In the genomic region with DNA sequence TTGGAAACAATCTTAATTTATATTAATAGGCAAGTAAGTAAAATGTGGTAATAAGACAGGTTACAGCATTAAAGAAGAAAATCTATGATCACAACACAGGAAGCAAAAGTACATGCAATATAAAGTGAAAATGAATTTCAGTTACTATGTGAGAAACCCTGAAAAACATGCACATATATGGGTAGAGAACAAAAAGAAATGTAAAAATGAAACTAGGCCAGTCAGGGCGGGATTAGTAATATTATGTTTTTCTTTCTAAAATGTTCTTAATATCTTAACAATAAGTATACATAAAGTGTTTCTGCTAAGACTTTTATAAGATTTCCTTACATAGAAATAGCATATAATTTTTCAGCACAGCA, we compare ENCODE assay signal across 10 cellular contexts. TPM values are rescaled to one million over a fixed set of nuclear protein-coding genes. Genes with fewer than 3 reads are reported as not detected.
DNase-seq lines count a peak whose midpoint lies in the region; ATAC-seq, FAIRE-seq and TF ChIP-seq lines count a peak whose summit lies in the region.
"Had no signal": no experiment of that assay in that cellular context is flagged by ENCODE, and none has a peak within 500 bp of the region (broad histone marks: within the 10 kb centered on the region; RNA-seq: fewer than 3 reads in every experiment).

No MANE protein-coding gene starts in this region.

- WGBS in hepatocyte (ENCODE audit: low lambda C conversion rate, missing lambda C conversion rate): 98% methylated on average over 1 of the region's 1 CpG

- no peak for TF ChIP-seq CTCF in D721Med (IDR thresholded peaks at IDR 0.05; ENCODE audit: insufficient read depth, missing control alignments)
- TF ChIP-seq CTCF in fibroblast of lung (conservative IDR thresholded peaks at IDR 0.05 in 1 of 2, IDR thresholded peaks at IDR 0.05 in 1 of 2; ENCODE audit: low read depth in 1 of 2, low read length in 2 of 2): no peak
- TF ChIP-seq CTCF in hepatocyte (IDR thresholded peaks at IDR 0.05; ENCODE audit: poor library complexity): no peak
- TF ChIP-seq CTCF in PC-9 (conservative IDR thresholded peaks at IDR 0.05): no peak

- H3K4me3 ChIP-seq in fibroblast of lung (replicated peaks in 1 of 4; ENCODE audit: control extremely low read depth in 1 of 4, insufficient read depth in 1 of 4, low read depth in 3 of 4, low read length in 4 of 4) (no peak overlapping the region), hepatocyte (no peak overlapping the region), PC-9 (no peak overlapping the region)
- H3K4me3 ChIP-seq: ascending aorta, lung had no signal

- H3K4me1 ChIP-seq in fibroblast of lung (ENCODE audit: control insufficient read depth, extremely low read depth, insufficient read depth, low read length): peaks cover 7% of the 10 kb centered on the region
- no peaks in the 10 kb centered on the region for H3K4me1 ChIP-seq in hepatocyte (ENCODE audit: insufficient read depth)
- no peaks in the 10 kb centered on the region for H3K4me1 ChIP-seq in PC-9 (replicated peaks; ENCODE audit: insufficient read depth)

- DNase-seq in D721Med (ENCODE audit: insufficient read length, low spot score): no peak
- no peak for DNase-seq in fibroblast of lung (ENCODE audit: low read depth in 2 of 2)
- no peak for DNase-seq in RCC 7860 (ENCODE audit: low spot score)
- DNase-seq in hepatocyte (ENCODE audit: low spot score): no peak
- no peak for DNase-seq in NK-92 treated with Interleukin-12 subunit alpha and Interleukin-12 subunit beta, amount 100 ng/mL, for 24 hours (lab: John Stamatoyannopoulos, UW)
- DNase-seq in PC-9: no peak

- intact Hi-C loops in PC-9 (cut with micrococcal nuclease; ENCODE audit: unreplicated experiment): no loop called here

- no peak overlapping the region for H3K9ac ChIP-seq in fibroblast of lung (ENCODE audit: insufficient read depth, low read length)

- no peaks in the 10 kb centered on the region for H3F3A ChIP-seq in PC-9 (ENCODE audit: insufficient read depth, low read depth)

- no peaks in the 10 kb centered on the region for H3K9me3 ChIP-seq in fibroblast of lung (ENCODE audit: control insufficient read depth, insufficient read depth, low read depth, low read length)
- H3K9me3 ChIP-seq in hepatocyte (ENCODE audit: low read depth): no peaks in the 10 kb centered on the region
- peaks cover 20% of the 10 kb centered on the region; the same call in 1 of the 2 replicates for H3K9me3 ChIP-seq in PC-9 (ENCODE audit: insufficient read depth, low read depth)
- H3K9me3 ChIP-seq: ascending aorta had no signal

- POLR2A ChIA-PET in PC-9 (lab: Charles Lee; ENCODE audit: unreplicated experiment): no interaction called here

- H2AFZ ChIP-seq in fibroblast of lung (ENCODE audit: low read length) (no peak overlapping the region), hepatocyte (no peak overlapping the region), PC-9 (no peak overlapping the region)

- H3K4me2 ChIP-seq in fibroblast of lung (ENCODE audit: extremely low read depth, insufficient read depth, low read length) (peak overlapping the region; percentile 72), hepatocyte (no peak overlapping the region), PC-9 (no peak overlapping the region)

- H3K27me3 ChIP-seq in fibroblast of lung (ENCODE audit: control insufficient read depth, insufficient read depth, low read length): no peaks in the 10 kb centered on the region
- no peaks in the 10 kb centered on the region for H3K27me3 ChIP-seq in hepatocyte
- no peaks in the 10 kb centered on the region for H3K27me3 ChIP-seq in PC-9 (ENCODE audit: insufficient read depth, low read depth)
- H3K27me3 ChIP-seq: ascending aorta had no signal

- CTCF ChIA-PET in PC-9 (lab: Charles Lee): no interaction called here

- no TSS peak for BruUV-seq in PC-9 (replicated peaks; lab: Mats Ljungman, UMichigan)

- no peak overlapping the region for H3K27ac ChIP-seq in fibroblast of lung (ENCODE audit: insufficient read depth, low read length)
- H3K27ac ChIP-seq in hepatocyte: no peak overlapping the region
- H3K27ac ChIP-seq in PC-9: no peak overlapping the region

- FAIRE-seq in D721Med (lab: Jason Lieb, UNC) (peak; percentile 80), RCC 7860 (lab: Jason Lieb, UNC) (no peak)

- H4K20me1 ChIP-seq in fibroblast of lung (ENCODE audit: control insufficient read depth, extremely low read depth, insufficient read depth, low read length) (no peaks in the 10 kb centered on the region), hepatocyte (ENCODE audit: insufficient read depth, poor library complexity, severe bottlenecking) (no peaks in the 10 kb centered on the region), PC-9 (ENCODE audit: insufficient read depth) (no peaks in the 10 kb centered on the region; the same call in 1 of the 2 replicates)

- peaks cover 75% of the 10 kb centered on the region for H3K79me2 ChIP-seq in fibroblast of lung (ENCODE audit: control insufficient read depth, insufficient read depth, low read length)
- peaks cover 2% of the 10 kb centered on the region for H3K79me2 ChIP-seq in hepatocyte
- H3K79me2 ChIP-seq in PC-9 (ENCODE audit: low read depth): peaks cover 8% of the 10 kb centered on the region; the same call in 1 of the 2 replicates

- no peaks in the 10 kb centered on the region for H3K9me2 ChIP-seq in hepatocyte (replicated peaks; ENCODE audit: insufficient read depth)
- no peaks in the 10 kb centered on the region for H3K9me2 ChIP-seq in PC-9 (ENCODE audit: insufficient read depth)

- peak; percentile 60 for ATAC-seq in GM19463 (IDR thresholded peaks at IDR 0.05; ENCODE audit: unreplicated experiment)
- peak; percentile 80 for ATAC-seq in HG03354 (IDR thresholded peaks at IDR 0.05; ENCODE audit: poor library complexity, severe bottlenecking, unreplicated experiment)

- H3K36me3 ChIP-seq in fibroblast of lung (ENCODE audit: control insufficient read depth, insufficient read depth, low read length): peaks cover 2% of the 10 kb centered on the region
- no peaks in the 10 kb centered on the region for H3K36me3 ChIP-seq in hepatocyte (replicated peaks; ENCODE audit: insufficient read depth, low read depth)
- peaks cover 29% of the 10 kb centered on the region for H3K36me3 ChIP-seq in PC-9 (ENCODE audit: low read depth)
- H3K36me3 ChIP-seq: ascending aorta had no signal

RNA-seq across cellular contexts. Expression of a gene that starts 15.6 kb away (rescaled TPM):
- 22.6 and 71.7 TPM in 2 replicates for total RNA-seq in fibroblast of lung
- 19.4 and 28.7 TPM in 2 replicates for polyA plus RNA-seq in fibroblast of lung
- 9.8 and 12.5 TPM in 2 replicates for polyA plus RNA-seq in fibroblast of lung (2012)
- polyA minus RNA-seq in fibroblast of lung (ENCODE audit: low replicate concordance): 24.7 and 37.0 TPM in 2 replicates
- total RNA-seq in hepatocyte: 16.5 and 17.6 TPM in 2 replicates
- polyA plus RNA-seq in hepatocyte: 13.1 and 14.9 TPM in 2 replicates
- total RNA-seq in PC-9 (2021): 7.0 and 8.7 TPM in 2 replicates
